In genomic region chr6:135820340-135820739, GRCh38 we compare ENCODE assay signal across 26 cellular contexts. TPM values are rescaled to one million over a fixed set of nuclear protein-coding genes. Genes with fewer than 3 reads are reported as not detected.
A peak's percentile ranks its signal among the peaks of the same experiment; 100 is the strongest.
DNase-seq lines count a peak whose midpoint lies in the region; ATAC-seq and TF ChIP-seq lines count a peak whose summit lies in the region.
"Had no signal": no experiment of that assay in that cellular context is flagged by ENCODE, and none has a peak within 500 bp of the region (broad histone marks: within the 10 kb centered on the region; RNA-seq: fewer than 3 reads in every experiment).

No MANE protein-coding gene starts in this region.

- TF ChIP-seq CTCF in nephron progenitor cell (IDR thresholded peaks at IDR 0.05), result no peak
- no peak for TF ChIP-seq CTCF in testis (IDR thresholded peaks at IDR 0.05)
- no peak for TF ChIP-seq CTCF in smooth muscle cell (IDR thresholded peaks at IDR 0.05; ENCODE audit: borderline replicate concordance, insufficient read depth, poor library complexity, severe bottlenecking)
- no peak for TF ChIP-seq CTCF in GM23338 (conservative IDR thresholded peaks at IDR 0.05; ENCODE audit: low read depth in 2 of 2)

- no peaks in the 10 kb centered on the region for H3K4me1 ChIP-seq in testis
- H3K4me1 ChIP-seq in smooth muscle cell (ENCODE audit: low read depth), result no peaks in the 10 kb centered on the region
- H3K4me1 ChIP-seq in GM23338 (ENCODE audit: insufficient read depth), result peaks cover 11% of the 10 kb centered on the region
- H3K4me1 ChIP-seq: BE2C had no signal

- peaks cover 9% of the 10 kb centered on the region; the same call in 1 of the 2 replicates for H3K9me2 ChIP-seq in GM23338 (ENCODE audit: insufficient read depth)

- H3K4me3 ChIP-seq in testis, result no peak overlapping the region
- no peak overlapping the region for H3K4me3 ChIP-seq in smooth muscle cell
- H3K4me3 ChIP-seq in GM23338, result no peak overlapping the region
- H3K4me3 ChIP-seq: MG63, SK-N-MC had no signal

- H3K27ac Mint-ChIP-seq in nephron progenitor cell (peak overlapping the region; percentile 79), GM23338 (no peak overlapping the region)

- ATAC-seq in Right ventricle myocardium superior (ENCODE audit: poor library complexity) (peak; percentile 74), left ventricle myocardium superior (peak; percentile 72), GM19463 (IDR thresholded peaks at IDR 0.05; ENCODE audit: unreplicated experiment) (no peak), GM23338 (no peak)
- ATAC-seq: HCT116, Panc1 had no signal

- no peaks in the 10 kb centered on the region for H3F3A ChIP-seq in smooth muscle cell (ENCODE audit: low read depth)
- no peaks in the 10 kb centered on the region for H3F3A ChIP-seq in GM23338 (replicated peaks; ENCODE audit: low read depth)

- peaks cover 16% of the 10 kb centered on the region for H3K4me1 Mint-ChIP-seq in nephron progenitor cell
- H3K4me1 Mint-ChIP-seq in GM23338, result peaks cover 13% of the 10 kb centered on the region

- no peaks in the 10 kb centered on the region for H4K20me1 ChIP-seq in smooth muscle cell (ENCODE audit: low read depth)
- H4K20me1 ChIP-seq in GM23338 (replicated peaks; ENCODE audit: insufficient read depth), result no peaks in the 10 kb centered on the region

- H3K27me3 ChIP-seq in testis (no peaks in the 10 kb centered on the region), smooth muscle cell (ENCODE audit: low read depth) (no peaks in the 10 kb centered on the region), GM23338 (ENCODE audit: insufficient read depth) (no peaks in the 10 kb centered on the region)
- H3K27me3 ChIP-seq: BE2C, MG63 had no signal

- DNase-seq in Right ventricle myocardium superior (peak; percentile 58), cardiac septum (ENCODE audit: low spot score) (no peak), left ventricle myocardium superior (peak; percentile 57), nephron progenitor cell (no peak), testis (peak; percentile 35), smooth muscle cell (lab: John Stamatoyannopoulos, UW; ENCODE audit: unreplicated experiment) (no peak), GM23338 (ENCODE audit: low spot score) (no peak)
- DNase-seq: 8988T, ACHN, BE2C, Calu3, DMS79 treated with DMSO at 0.1 percent for 48 hours, GF-D8, KBM-7, MG63, NCI-H2081, NCI-H2171, NCI-H226, NCI-H510A, NCI-H69, SIG-M5 had no signal

- no peak overlapping the region for H3K4me3 Mint-ChIP-seq in nephron progenitor cell
- no peak overlapping the region for H3K4me3 Mint-ChIP-seq in GM23338

- WGBS in testis, 2 donors, result 41 to 74% methylated on average over 6 of the region's 6 CpGs
- 92% methylated on average over 6 of the region's 6 CpGs for WGBS in smooth muscle cell (ENCODE audit: low lambda C conversion rate)

- H2AFZ ChIP-seq in smooth muscle cell (ENCODE audit: low read depth), result no peak overlapping the region
- H2AFZ ChIP-seq in GM23338, result no peak overlapping the region; the same call in 1 of the 2 replicates

- H3K79me2 ChIP-seq in smooth muscle cell (ENCODE audit: low read depth) (no peaks in the 10 kb centered on the region), GM23338 (replicated peaks; ENCODE audit: insufficient read depth) (no peaks in the 10 kb centered on the region)

- H3K36me3 Mint-ChIP-seq in nephron progenitor cell (ENCODE audit: low read depth) (no peaks in the 10 kb centered on the region), GM23338 (ENCODE audit: low read depth) (no peaks in the 10 kb centered on the region)

- H3K9me3 ChIP-seq in testis, result no peaks in the 10 kb centered on the region
- H3K9me3 ChIP-seq in smooth muscle cell (replicated peaks; ENCODE audit: low read depth), result no peaks in the 10 kb centered on the region
- H3K9me3 ChIP-seq: BE2C, MG63 had no signal

- no peak overlapping the region for H3K27ac ChIP-seq in testis
- no peak overlapping the region for H3K27ac ChIP-seq in smooth muscle cell (ENCODE audit: low read depth)
- H3K27ac ChIP-seq in GM23338 (ENCODE audit: low read depth), result no peak overlapping the region
- H3K27ac ChIP-seq: RWPE1, SK-N-MC had no signal

- H3K27me3 Mint-ChIP-seq in nephron progenitor cell (ENCODE audit: low read depth, poor library complexity) (no peaks in the 10 kb centered on the region), GM23338 (ENCODE audit: insufficient read depth, low read depth, poor library complexity) (peaks cover 4% of the 10 kb centered on the region)

- no peak overlapping the region for H3K4me2 ChIP-seq in smooth muscle cell
- no peak overlapping the region for H3K4me2 ChIP-seq in GM23338

- H3K9ac ChIP-seq in smooth muscle cell (ENCODE audit: low read depth), result no peak overlapping the region

- intact Hi-C loops in Right ventricle myocardium superior (cut with DNase I), result no loop called here
- intact Hi-C loops in cardiac septum (cut with DNase I), result no loop called here
- intact Hi-C loops in left ventricle myocardium superior (cut with micrococcal nuclease), result no loop called here
- intact Hi-C loops in testis (cut with DNase I; ENCODE audit: low total_unique reads), result no loop called here

- peaks cover 4% of the 10 kb centered on the region for H3K9me3 Mint-ChIP-seq in nephron progenitor cell
- H3K9me3 Mint-ChIP-seq in GM23338, result no peaks in the 10 kb centered on the region; the same call in 2 of the 3 replicates

- H3K36me3 ChIP-seq in testis (ENCODE audit: low read depth, missing control alignments), result no peaks in the 10 kb centered on the region
- H3K36me3 ChIP-seq in smooth muscle cell (ENCODE audit: low read depth), result no peaks in the 10 kb centered on the region
- H3K36me3 ChIP-seq in GM23338 (ENCODE audit: insufficient read depth), result no peaks in the 10 kb centered on the region
- H3K36me3 ChIP-seq: BE2C, MG63 had no signal

- no peak for TF ChIP-seq POLR2A in testis (IDR thresholded peaks at IDR 0.05)

TF ChIP-seq in GM23338, 12 proteins besides CTCF, POLR2A, EP300 and RAD21 (continues in another document):
- TF ChIP-seq NANOG (IDR thresholded peaks at IDR 0.05; ENCODE audit: borderline replicate concordance) (no peak), ZNF462 (CRISPR knock-in tag; IDR thresholded peaks at IDR 0.05) (no peak), EZH2phosphoT487 (IDR thresholded peaks at IDR 0.05; ENCODE audit: unreplicated experiment) (no peak)

RNA-seq across cellular contexts. Expression of gene PDE7B, which starts 31.2 kb away (rescaled TPM):
- 18.6 TPM for total RNA-seq in Right ventricle myocardium superior
- total RNA-seq in cardiac septum, result 4.4 TPM
- total RNA-seq in left ventricle myocardium superior, result 24.5 TPM
- 1 to 10 TPM; 4.4 to 6.9 TPM for total RNA-seq in testis
- polyA plus RNA-seq in testis (ENCODE audit: insufficient read depth, low read depth, low replicate concordance), result 3.7 TPM
- 36.9 and 37.7 TPM in 2 replicates for total RNA-seq in smooth muscle cell
- 19.1 and 23.5 TPM in 2 replicates for polyA plus RNA-seq in smooth muscle cell
- 0.07 TPM in 1 of 2 replicates, not detected in the other for total RNA-seq in GM23338 (2014; rRNA removed; shearing (Covaris generic))
- polyA plus RNA-seq in GM23338 (2016; fragmentation: Nextera tagmentation; extraction: Ambion mirVana), result not detected in 2 replicates

Comparison
In these comparisons a context has a peak if more than half of its experiments do, and no peak if none do; other contexts are left out.
1. DNase-seq: peak in Right ventricle myocardium superior (single experiment), left ventricle myocardium superior (single experiment) and testis (single experiment); none in cardiac septum (single experiment), nephron progenitor cell (single experiment), smooth muscle cell (single experiment) and GM23338 (single experiment).
2. ATAC-seq: peak in Right ventricle myocardium superior (single experiment) and left ventricle myocardium superior (single experiment); none in GM19463 (single experiment) and GM23338 (single experiment).